ENCODE assay signal across 14 cellular contexts in the genomic region with DNA sequence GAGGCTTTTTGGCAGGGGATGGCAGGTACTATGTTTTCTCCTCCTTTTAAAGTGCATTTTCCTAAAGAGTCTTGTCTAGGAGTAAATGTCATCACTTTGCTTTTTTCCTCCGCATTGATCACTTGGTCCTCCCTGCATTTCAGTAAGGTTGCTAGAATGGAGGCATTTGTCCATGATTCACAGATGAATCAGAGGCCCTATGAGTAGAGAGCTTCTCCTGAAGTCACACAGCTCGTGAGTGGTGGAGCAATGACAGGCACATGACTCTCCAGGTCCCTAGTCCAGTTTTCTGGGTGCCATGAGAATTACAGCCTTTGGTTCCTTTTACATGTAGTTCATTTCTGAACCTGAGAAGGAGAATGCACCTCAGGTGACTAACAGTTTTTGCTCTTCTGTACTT. TPM values are rescaled to one million over a fixed set of nuclear protein-coding genes. Genes with fewer than 3 reads are reported as not detected.
A peak's percentile ranks its signal among the peaks of the same experiment; 100 is the strongest.
DNase-seq lines count a peak whose midpoint lies in the region; ATAC-seq and TF ChIP-seq lines count a peak whose summit lies in the region.
"Had no signal": no experiment of that assay in that cellular context is flagged by ENCODE, and none has a peak within 500 bp of the region (broad histone marks: within the 10 kb centered on the region; RNA-seq: fewer than 3 reads in every experiment).

No MANE protein-coding gene starts in this region.

- in situ Hi-C loops in GM23248 (cut with MboI) (no loop called here), SK-MEL-5 (cut with HindIII; ENCODE audit: low pct_unique_long_range_greater_than_20kb, low sequenced_read_pairs) (no loop called here)

- H3K9ac ChIP-seq in GM23248: no peak overlapping the region

- ATAC-seq in gastroesophageal sphincter: no peak
- ATAC-seq in HG03442 (IDR thresholded peaks at IDR 0.05; ENCODE audit: unreplicated experiment): no peak
- ATAC-seq: heart left ventricle; left lobe of liver; naive thymus-derived CD4-positive, alpha-beta T cell had no signal

- H3K4me1 ChIP-seq in GM23248 (ENCODE audit: insufficient read depth) (peaks cover 8% of the 10 kb centered on the region; the same call in 1 of the 2 replicates), gastroesophageal sphincter (no peaks in the 10 kb centered on the region)
- H3K4me1 ChIP-seq: heart left ventricle had no signal

- H3K27me3 ChIP-seq in GM23248 (replicated peaks; ENCODE audit: insufficient read depth): no peaks in the 10 kb centered on the region
- no peaks in the 10 kb centered on the region for H3K27me3 ChIP-seq in gastroesophageal sphincter
- H3K27me3 ChIP-seq: heart left ventricle had no signal

- no peaks in the 10 kb centered on the region for H3K9me3 ChIP-seq in GM23248 (ENCODE audit: low read depth)
- H3K9me3 ChIP-seq in gastroesophageal sphincter: no peaks in the 10 kb centered on the region
- H3K9me3 ChIP-seq: heart left ventricle had no signal

- no peaks in the 10 kb centered on the region for H4K20me1 ChIP-seq in GM23248 (ENCODE audit: insufficient read depth)

- no peak overlapping the region for H3K4me2 ChIP-seq in GM23248 (ENCODE audit: unreplicated experiment)

- peak; percentile 21 for DNase-seq in CD1c-positive myeloid dendritic cell (ENCODE audit: extremely low spot score)
- peak; percentile 92 for DNase-seq in GM23248
- DNase-seq in SK-MEL-5 (ENCODE audit: low read depth, low spot score): peak; percentile 26
- DNase-seq in foreskin fibroblast: peak; percentile 68 to 81
- DNase-seq in glomerular visceral epithelial cell (ENCODE audit: extremely low spot score): no peak
- DNase-seq: CD4-positive, alpha-beta memory T cell; effector memory CD4-positive, alpha-beta T cell; heart left ventricle; naive thymus-derived CD4-positive, alpha-beta T cell; NCI-H1436; stimulated activated CD4-positive, alpha-beta T cell treated with anti-CD3 and anti-CD28 coated beads, Interleukin-4, amount 100 ng/mL, for 1 hour had no signal

- no peak for TF ChIP-seq CTCF in foreskin fibroblast (IDR thresholded peaks at IDR 0.05; ENCODE audit: low read depth, low read length)
- no peak for TF ChIP-seq CTCF in gastroesophageal sphincter (IDR thresholded peaks at IDR 0.05)

- H3K4me3 ChIP-seq in GM23248 (no peak overlapping the region), foreskin fibroblast (ENCODE audit: low read depth in 1 of 2, low read length in 2 of 2) (no peak overlapping the region), gastroesophageal sphincter (no peak overlapping the region)
- H3K4me3 ChIP-seq: heart left ventricle had no signal

- no peaks in the 10 kb centered on the region for H3K79me2 ChIP-seq in GM23248 (ENCODE audit: insufficient read depth)

- no peak for TF ChIP-seq EP300 in gastroesophageal sphincter (IDR thresholded peaks at IDR 0.05)

- H2AFZ ChIP-seq in GM23248: no peak overlapping the region

- no peaks in the 10 kb centered on the region for H3K36me3 ChIP-seq in GM23248 (ENCODE audit: low read depth)
- H3K36me3 ChIP-seq in gastroesophageal sphincter: no peaks in the 10 kb centered on the region
- H3K36me3 ChIP-seq: heart left ventricle had no signal

- H3K27ac ChIP-seq in GM23248 (no peak overlapping the region), gastroesophageal sphincter (no peak overlapping the region)
- H3K27ac ChIP-seq: heart left ventricle had no signal

- no peak for TF ChIP-seq POLR2A in gastroesophageal sphincter (IDR thresholded peaks at IDR 0.05)

- no peaks in the 10 kb centered on the region for H3K9me2 ChIP-seq in GM23248 (ENCODE audit: insufficient read depth)

- WGBS in GM23248 (ENCODE audit: low coverage in 1 of 2, low lambda C conversion rate in 2 of 2, missing lambda C conversion rate in 2 of 2), 2 experiments: 15 to 17% methylated on average over 2 of the region's 2 CpGs
- WGBS in gastroesophageal sphincter (ENCODE audit: low coverage in 1 of 2), 2 donors: 65 to 72% methylated on average over 2 of the region's 2 CpGs

- peaks cover 19% of the 10 kb centered on the region for H3F3A ChIP-seq in GM23248 (ENCODE audit: insufficient read depth)

RNA-seq across cellular contexts. Expression of gene HLA-A, which starts 50.5 kb away (rescaled TPM):
- total RNA-seq in GM23248 (2014; rRNA removed; shearing (Covaris generic)): 546 and 634 TPM in 2 replicates
- 508 and 529 TPM in 2 replicates for polyA plus RNA-seq in GM23248 (2016; fragmentation: Nextera tagmentation; extraction: Ambion mirVana)
- 451 and 474 TPM in 2 replicates for total RNA-seq in SK-MEL-5 (2014; rRNA removed; shearing (Covaris generic))
- polyA plus RNA-seq in SK-MEL-5 (2015; cell fraction: cytosol; rRNA removed): 569 and 664 TPM in 2 replicates
- 175 and 176 TPM in 2 replicates for polyA plus RNA-seq in SK-MEL-5 (2015; cell fraction: nucleus; rRNA removed)
- 100 to 1,000 TPM; 281 to 626 (median 424) TPM for total RNA-seq in gastroesophageal sphincter
